Comparison of ENCODE assay signal across 13 cellular contexts in genomic region chr4:108370291-108370690, GRCh38.
DNase-seq lines count a peak whose midpoint lies in the region; ATAC-seq and TF ChIP-seq lines count a peak whose summit lies in the region.
"Had no signal": no experiment of that assay in that cellular context is flagged by ENCODE, and none has a peak within 500 bp of the region (broad histone marks: within the 10 kb centered on the region; RNA-seq: fewer than 3 reads in every experiment).

No MANE protein-coding gene starts in this region.

- H3K27me3 Mint-ChIP-seq in activated T-cell treated with anti-CD3 and anti-CD28 coated beads, Interleukin-2, amount 50 U/mL, for 24 hours: peaks cover 17% of the 10 kb centered on the region
- peaks cover 0 to 3% (median 0%) of the 10 kb centered on the region in 5 donors for H3K27me3 Mint-ChIP-seq in naive thymus-derived CD8-positive, alpha-beta T cell
- H3K27me3 Mint-ChIP-seq: activated CD4-positive, alpha-beta memory T cell treated with anti-CD3 and anti-CD28 coated beads for 36 hours had no signal

- POLR2A ChIA-PET in naive thymus-derived CD8-positive, alpha-beta T cell (lab: Charles Lee): interaction anchor here (0.6 to 3.3 kb wide), 5 partner anchors 10 to 106 kb away, joined by 3 to 18 read pairs (median 9); no protein-coding TSS in a partner anchor

- no peaks in the 10 kb centered on the region for H3K9me3 ChIP-seq in right atrium auricular region

- TF ChIP-seq CTCF in right atrium auricular region (IDR thresholded peaks at IDR 0.05): no peak

- H3K4me1 Mint-ChIP-seq in activated T-cell treated with anti-CD3 and anti-CD28 coated beads, Interleukin-2, amount 50 U/mL, for 24 hours (ENCODE audit: low read depth): peaks cover 41% of the 10 kb centered on the region
- peaks cover 31 to 63% (median 44%) of the 10 kb centered on the region in 4 donors for H3K4me1 Mint-ChIP-seq in naive thymus-derived CD8-positive, alpha-beta T cell

- H3K4me1 ChIP-seq in right atrium auricular region: no peaks in the 10 kb centered on the region
- H3K4me1 ChIP-seq: SJSA1 had no signal

- no peaks in the 10 kb centered on the region for H3K36me3 Mint-ChIP-seq in activated T-cell treated with anti-CD3 and anti-CD28 coated beads, Interleukin-2, amount 50 U/mL, for 24 hours (ENCODE audit: low read depth)
- no peaks in the 10 kb centered on the region for H3K36me3 Mint-ChIP-seq in naive thymus-derived CD8-positive, alpha-beta T cell
- H3K36me3 Mint-ChIP-seq: activated CD4-positive, alpha-beta memory T cell treated with anti-CD3 and anti-CD28 coated beads for 36 hours had no signal

- H3K9me3 Mint-ChIP-seq in activated T-cell treated with anti-CD3 and anti-CD28 coated beads, Interleukin-2, amount 50 U/mL, for 24 hours: no peaks in the 10 kb centered on the region
- H3K9me3 Mint-ChIP-seq in naive thymus-derived CD8-positive, alpha-beta T cell: no peaks in the 10 kb centered on the region
- H3K9me3 Mint-ChIP-seq: activated CD4-positive, alpha-beta memory T cell treated with anti-CD3 and anti-CD28 coated beads for 36 hours had no signal

- H3K27ac ChIP-seq in right atrium auricular region: no peak overlapping the region
- H3K27ac ChIP-seq: SJSA1 had no signal

- no peaks in the 10 kb centered on the region for H3K27me3 ChIP-seq in right atrium auricular region
- H3K27me3 ChIP-seq: SJSA1 had no signal

- H3K4me3 Mint-ChIP-seq in activated T-cell treated with anti-CD3 and anti-CD28 coated beads, Interleukin-2, amount 50 U/mL, for 24 hours: peak overlapping the region; percentile 75
- peak overlapping the region; percentile 84 to 96 (median 92) for H3K4me3 Mint-ChIP-seq in naive thymus-derived CD8-positive, alpha-beta T cell
- H3K4me3 Mint-ChIP-seq: activated CD4-positive, alpha-beta memory T cell treated with anti-CD3 and anti-CD28 coated beads for 36 hours had no signal

- H3K27ac Mint-ChIP-seq in activated T-cell treated with anti-CD3 and anti-CD28 coated beads, Interleukin-2, amount 50 U/mL, for 24 hours: peak overlapping the region; percentile 73
- peak overlapping the region; percentile 85 to 97 (median 92) for H3K27ac Mint-ChIP-seq in naive thymus-derived CD8-positive, alpha-beta T cell
- H3K27ac Mint-ChIP-seq: activated CD4-positive, alpha-beta memory T cell treated with anti-CD3 and anti-CD28 coated beads for 36 hours had no signal

- no peaks in the 10 kb centered on the region for H3K36me3 ChIP-seq in right atrium auricular region
- H3K36me3 ChIP-seq: SJSA1 had no signal

- peak; percentile 52 to 56 for ATAC-seq in activated CD4-positive, CD25-positive, alpha-beta regulatory T cell treated with anti-CD3 and anti-CD28 coated beads, Interleukin-2, amount 50 U/mL, for 24 hours
- peak; percentile 85 to 87 for ATAC-seq in naive thymus-derived CD8-positive, alpha-beta T cell
- peak; percentile 85 for ATAC-seq in stimulated activated naive CD8-positive, alpha-beta T cell treated with anti-CD3 and anti-CD28 coated beads, Interleukin-15, Interleukin-2, amounts not matched to agents 100 U/mL and 50 U/mL, for 24 hours
- ATAC-seq in GM21576 (IDR thresholded peaks at IDR 0.05; ENCODE audit: unreplicated experiment): no peak
- ATAC-seq: left colon had no signal

- DNase-seq in activated CD4-positive, CD25-positive, alpha-beta regulatory T cell (lab: John Stamatoyannopoulos, UW): no peak
- peak; percentile 64 for DNase-seq in activated T-cell treated with anti-CD3 and anti-CD28 coated beads, Interleukin-2, amount 50 U/mL, for 24 hours
- DNase-seq in naive thymus-derived CD8-positive, alpha-beta T cell: peak; percentile 16 to 65 (median 44)
- peak; percentile 63 for DNase-seq in stimulated activated naive CD8-positive, alpha-beta T cell treated with anti-CD3 and anti-CD28 coated beads, Interleukin-15, Interleukin-2, amounts not matched to agents 100 U/mL and 50 U/mL, for 24 hours
- no peak for DNase-seq in cortex of kidney (lab: John Stamatoyannopoulos, UW)
- DNase-seq in right atrium auricular region (ENCODE audit: low spot score): no peak
- DNase-seq: ACHN; activated CD4-positive, alpha-beta memory T cell treated with anti-CD3 and anti-CD28 coated beads for 36 hours; foreskin melanocyte; left colon had no signal

- H3K4me3 ChIP-seq in right atrium auricular region: no peak overlapping the region
- H3K4me3 ChIP-seq: SJSA1 had no signal

Comparison
In these comparisons a context has a peak if more than half of its experiments do, and no peak if none do; other contexts are left out.
1. DNase-seq: peak in activated T-cell treated with anti-CD3 and anti-CD28 coated beads, Interleukin-2, amount 50 U/mL, for 24 hours (single experiment), naive thymus-derived CD8-positive, alpha-beta T cell (10 of 10) and stimulated activated naive CD8-positive, alpha-beta T cell treated with anti-CD3 and anti-CD28 coated beads, Interleukin-15, Interleukin-2, amounts not matched to agents 100 U/mL and 50 U/mL, for 24 hours (single experiment); none in activated CD4-positive, CD25-positive, alpha-beta regulatory T cell (0 of 4), cortex of kidney (single experiment) and right atrium auricular region (single experiment).